10 cellular contexts compared by ENCODE assay signal in the genomic region with DNA sequence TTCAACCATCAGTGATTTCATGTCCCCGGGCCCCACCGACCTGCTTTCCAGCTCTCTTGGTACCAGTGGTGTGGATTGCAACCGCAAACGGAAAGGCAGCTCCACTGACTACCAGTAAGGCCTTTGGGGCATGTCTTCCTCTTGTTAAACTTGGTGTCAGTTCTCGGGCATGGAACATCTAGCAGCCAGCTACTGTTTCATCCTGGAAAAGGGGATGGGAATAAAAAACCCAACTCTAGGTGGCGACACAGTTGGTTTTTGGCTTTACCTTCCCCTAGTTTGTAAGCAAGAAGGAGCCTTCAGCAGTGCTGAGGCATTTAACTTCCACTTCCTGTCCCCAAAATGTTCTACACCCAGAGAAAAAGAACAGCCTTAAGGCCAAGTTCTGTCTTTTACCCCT.
DNase-seq lines count a peak whose midpoint lies in the region; FAIRE-seq and TF ChIP-seq lines count a peak whose summit lies in the region.
"Had no signal": no experiment of that assay in that cellular context is flagged by ENCODE, and none has a peak within 500 bp of the region (broad histone marks: within the 10 kb centered on the region; RNA-seq: fewer than 3 reads in every experiment).

No MANE protein-coding gene starts in this region.

- FAIRE-seq in H1 (lab: Jason Lieb, UNC), result peak; percentile 81

- TF ChIP-seq CTCF in H1 (IDR thresholded peaks at IDR 0.05; ENCODE audit: control extremely low read depth in 1 of 3, insufficient read depth in 1 of 3, low read depth in 1 of 3, low read length in 3 of 3) (peak in 2 of 3 experiments; percentile 64; a peak in 3 of 4 replicates), nephron progenitor cell (IDR thresholded peaks at IDR 0.05) (no peak)

- H2BK15ac ChIP-seq in H1 (ENCODE audit: low read length), result no peak overlapping the region

- H3K9me3 Mint-ChIP-seq in T-helper 1 cell treated with Interleukin-12 subunit alpha and Interleukin-12 subunit beta and Interleukin-4 antibody, amounts not matched to agents 30 μg/mL and 1 μg/mL, for 36 hours, result no peaks in the 10 kb centered on the region
- H3K9me3 Mint-ChIP-seq in nephron progenitor cell, result no peaks in the 10 kb centered on the region
- H3K9me3 Mint-ChIP-seq: CD8-positive, alpha-beta T cell; IgD-negative memory B cell had no signal

- H3K4me2 ChIP-seq in H1 (ENCODE audit: insufficient read depth in 1 of 2, low read depth in 2 of 2, low read length in 2 of 2), result no peak overlapping the region

- no peak overlapping the region for H3K27ac ChIP-seq in H1 (ENCODE audit: low read depth, low read length)

- no peaks in the 10 kb centered on the region for H3K36me3 ChIP-seq in H1 (ENCODE audit: control insufficient read depth in 2 of 4, insufficient read depth in 4 of 4, low read length in 3 of 4)

- H3K4me1 Mint-ChIP-seq in T-helper 1 cell treated with Interleukin-12 subunit alpha and Interleukin-12 subunit beta and Interleukin-4 antibody, amounts not matched to agents 30 μg/mL and 1 μg/mL, for 36 hours (ENCODE audit: low read depth), result peaks cover 6% of the 10 kb centered on the region
- H3K4me1 Mint-ChIP-seq in nephron progenitor cell, result peaks cover 9% of the 10 kb centered on the region
- H3K4me1 Mint-ChIP-seq: IgD-negative memory B cell had no signal

- H3K27me3 Mint-ChIP-seq in T-helper 1 cell treated with Interleukin-12 subunit alpha and Interleukin-12 subunit beta and Interleukin-4 antibody, amounts not matched to agents 30 μg/mL and 1 μg/mL, for 36 hours (ENCODE audit: low read depth), result no peaks in the 10 kb centered on the region
- H3K27me3 Mint-ChIP-seq in nephron progenitor cell (ENCODE audit: low read depth, poor library complexity), result peaks cover 2% of the 10 kb centered on the region
- H3K27me3 Mint-ChIP-seq: IgD-negative memory B cell had no signal

- peak overlapping the region; percentile 38 for H3K27ac Mint-ChIP-seq in T-helper 1 cell treated with Interleukin-12 subunit alpha and Interleukin-12 subunit beta and Interleukin-4 antibody, amounts not matched to agents 30 μg/mL and 1 μg/mL, for 36 hours
- no peak overlapping the region for H3K27ac Mint-ChIP-seq in nephron progenitor cell
- H3K27ac Mint-ChIP-seq: CD8-positive, alpha-beta T cell had no signal

- no peak overlapping the region for H3K9ac ChIP-seq in H1 (replicated peaks in 1 of 4; ENCODE audit: extremely low read depth in 1 of 4, low read depth in 3 of 4, low read length in 3 of 4)

- H3K79me1 ChIP-seq in H1 (ENCODE audit: low read depth, low read length), result no peaks in the 10 kb centered on the region

- H3K36me3 Mint-ChIP-seq in T-helper 1 cell treated with Interleukin-12 subunit alpha and Interleukin-12 subunit beta and Interleukin-4 antibody, amounts not matched to agents 30 μg/mL and 1 μg/mL, for 36 hours (ENCODE audit: low read depth), result peaks cover 29% of the 10 kb centered on the region
- no peaks in the 10 kb centered on the region for H3K36me3 Mint-ChIP-seq in nephron progenitor cell (ENCODE audit: low read depth)

- no peak overlapping the region for H3K4me3 ChIP-seq in H1 (ENCODE audit: extremely low read depth in 1 of 4, insufficient read depth in 2 of 4, low read depth in 3 of 4, low read length in 4 of 4)

- H2BK5ac ChIP-seq in H1 (ENCODE audit: low read depth, low read length), result no peak overlapping the region

- H3K4ac ChIP-seq in H1 (replicated peaks; ENCODE audit: insufficient read length, low read depth, low read length), result no peak overlapping the region

- no peaks in the 10 kb centered on the region for H3K27me3 ChIP-seq in H1 (replicated peaks in 1 of 4; ENCODE audit: control insufficient read depth in 3 of 4, extremely low read depth in 1 of 4, insufficient read depth in 3 of 4, low read length in 3 of 4)

- no peak overlapping the region for H2BK120ac ChIP-seq in H1 (replicated peaks; ENCODE audit: low read depth, low read length)

- POLR2A ChIA-PET in H1 (lab: Charles Lee; ENCODE audit: partially characterized antibody), result no interaction called here

- no peak overlapping the region for H3K18ac ChIP-seq in H1 (ENCODE audit: extremely low read depth, low read length)

- H3K4me3 Mint-ChIP-seq in T-helper 1 cell treated with Interleukin-12 subunit alpha and Interleukin-12 subunit beta and Interleukin-4 antibody, amounts not matched to agents 30 μg/mL and 1 μg/mL, for 36 hours, result no peak overlapping the region
- no peak overlapping the region for H3K4me3 Mint-ChIP-seq in nephron progenitor cell
- H3K4me3 Mint-ChIP-seq: CD8-positive, alpha-beta T cell; IgD-negative memory B cell had no signal

- no peak for TF ChIP-seq EP300 in H1 (IDR thresholded peaks at IDR 0.05; ENCODE audit: borderline replicate concordance in 1 of 2, low read depth in 2 of 2, low read length in 2 of 2)

- no peak for TF ChIP-seq POLR2A in H1 (IDR thresholded peaks at IDR 0.05; ENCODE audit: control extremely low read depth in 1 of 2, low read depth in 2 of 2, low read length in 2 of 2)

- no peak overlapping the region for H3K56ac ChIP-seq in H1 (replicated peaks; ENCODE audit: insufficient read length, low read depth, low read length)

- H2BK12ac ChIP-seq in H1 (ENCODE audit: low read depth, low read length), result no peak overlapping the region

- H3K9me3 ChIP-seq in H1 (ENCODE audit: insufficient read depth in 2 of 2, low read depth in 1 of 2, low read length in 1 of 2), result no peaks in the 10 kb centered on the region

- H3K79me2 ChIP-seq in H1 (ENCODE audit: control insufficient read depth in 1 of 2, insufficient read depth in 2 of 2, low read length in 2 of 2), result no peaks in the 10 kb centered on the region

- DNase-seq in T-helper 1 cell (no peak), NCI-H526 (lab: John Stamatoyannopoulos, UW) (peak; percentile 23 to 56), H1 (ENCODE audit: low read depth in 1 of 2, low spot score in 2 of 2) (no peak), renal cortical epithelial cell (ENCODE audit: low read depth) (peak; percentile 31), nephron progenitor cell (no peak), NCI-H2171 treated with DMSO at 0.1 percent for 48 hours (lab: John Stamatoyannopoulos, UW) (no peak), epidermal melanocyte (ENCODE audit: insufficient read length, low spot score) (no peak)
- DNase-seq: CD8-positive, alpha-beta T cell had no signal

- no peaks in the 10 kb centered on the region for H3K23me2 ChIP-seq in H1 (ENCODE audit: low read depth, low read length)

- CTCF ChIA-PET in H1 (lab: Charles Lee; ENCODE audit: partially characterized antibody), result interaction anchor here (0.5 to 14.6 kb wide), 27 partner anchors 9 to 1975 kb away, joined by 3 to 129 read pairs (median 4); no protein-coding TSS in a partner anchor

- no peak overlapping the region for H3K14ac ChIP-seq in H1 (ENCODE audit: insufficient read length)

- peak; percentile 52 to 62 for TF ChIP-seq RAD21 in H1 (IDR thresholded peaks at IDR 0.05 in 1 of 2, conservative IDR thresholded peaks at IDR 0.05 in 1 of 2; ENCODE audit: low read depth in 2 of 2, low read length in 2 of 2)

- no peak overlapping the region for H2AFZ ChIP-seq in H1 (ENCODE audit: low read length)

- WGBS in H1 (ENCODE audit: extremely low coverage in 1 of 2, insufficient coverage in 1 of 2, insufficient read length in 1 of 2, insufficient replicate concordance in 2 of 2, low coverage in 1 of 2, low lambda C conversion rate in 2 of 2, missing lambda C conversion rate in 1 of 2), 2 experiments, result 76% methylated on average over 6 of the region's 6 CpGs; no CpG with 5 or more reads in 1 of the 2 experiments

- H3K4me1 ChIP-seq in H1 (replicated peaks in 1 of 4; ENCODE audit: control insufficient read depth in 3 of 4, insufficient read depth in 4 of 4, low read length in 3 of 4), result peaks cover 0 to 4% (median 0%) of the 10 kb centered on the region in 4 experiments; a peak in 2 of 7 replicates

- H4K91ac ChIP-seq in H1 (replicated peaks; ENCODE audit: insufficient read length, low read length), result no peak overlapping the region

- H2BK20ac ChIP-seq in H1 (ENCODE audit: low read length), result no peak overlapping the region

- no peaks in the 10 kb centered on the region for H4K20me1 ChIP-seq in H1 (replicated peaks in 1 of 2; ENCODE audit: control insufficient read depth in 1 of 2, insufficient read depth in 2 of 2, low read length in 2 of 2)

- H3K23ac ChIP-seq in H1 (ENCODE audit: insufficient read length), result no peak overlapping the region

- no peak overlapping the region for H2AK5ac ChIP-seq in H1 (ENCODE audit: low read depth, low read length)

- no peak overlapping the region for H4K8ac ChIP-seq in H1 (ENCODE audit: extremely low read depth, insufficient read depth, low read length)

- H4K5ac ChIP-seq in H1 (ENCODE audit: insufficient read length, low read depth, low read length), result no peak overlapping the region

TF ChIP-seq in H1, 55 proteins besides CTCF, POLR2A, EP300 and RAD21:
- TF ChIP-seq TAF1 (IDR thresholded peaks at IDR 0.05; ENCODE audit: low read depth, low read length), result no peak

Comparison
In these comparisons a context has a peak if more than half of its experiments do, and no peak if none do; other contexts are left out.
1. DNase-seq: peak in NCI-H526 (2 of 2) and renal cortical epithelial cell (single experiment); none in T-helper 1 cell (0 of 5), H1 (0 of 2), nephron progenitor cell (single experiment), NCI-H2171 treated with DMSO at 0.1 percent for 48 hours (single experiment) and epidermal melanocyte (single experiment).